12 cellular contexts compared by ENCODE assay signal in the genomic region with DNA sequence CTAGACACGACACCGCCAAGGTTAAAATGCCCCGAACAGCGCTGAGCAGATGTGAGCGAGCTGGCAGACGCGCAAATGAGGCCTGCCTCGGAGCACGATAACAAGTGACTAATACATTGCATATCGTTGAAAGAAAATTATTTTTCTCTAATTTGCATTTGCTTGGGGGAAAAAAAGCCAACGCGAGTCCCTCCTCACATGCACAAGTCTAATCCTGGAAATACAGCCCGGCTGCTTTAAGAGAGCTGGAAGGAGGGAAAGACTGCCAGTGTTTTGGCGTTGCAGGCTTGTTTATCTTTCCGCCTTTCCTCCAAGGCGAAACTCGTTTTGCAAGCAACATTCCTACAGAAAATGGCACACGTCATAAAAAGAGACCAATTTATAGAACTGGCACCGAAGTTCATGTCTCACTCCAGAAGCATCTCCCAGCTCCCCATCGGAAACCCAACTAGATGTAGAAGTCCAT. TPM values are rescaled to one million over a fixed set of nuclear protein-coding genes. Genes with fewer than 3 reads are reported as not detected.
DNase-seq lines count a peak whose midpoint lies in the region; ATAC-seq and TF ChIP-seq lines count a peak whose summit lies in the region.
"Had no signal": no experiment of that assay in that cellular context is flagged by ENCODE, and none has a peak within 500 bp of the region (broad histone marks: within the 10 kb centered on the region; RNA-seq: fewer than 3 reads in every experiment).

No MANE protein-coding gene starts in this region.

- H3K9me3 ChIP-seq in BLaER1 treated with 17β-estradiol and CSF1 and Interleukin-3, amounts not matched to agents 10 nM and 100 nM (replicated peaks in 1 of 11): peaks cover 0 to 10% (median 7%) of the 10 kb centered on the region in 11 experiments; a peak in 7 of 22 replicates
- no peaks in the 10 kb centered on the region for H3K9me3 ChIP-seq in HUES48 (ENCODE audit: control insufficient read depth, insufficient read depth, low read length)

- H3K4me2 ChIP-seq in BLaER1 treated with 17β-estradiol and CSF1 and Interleukin-3, amounts not matched to agents 10 nM and 100 nM: peak overlapping the region in 8 of 11 experiments; percentile 19 to 97 (median 55); a peak in 13 of 22 replicates

- no peak for DNase-seq in central memory CD8-positive, alpha-beta T cell (ENCODE audit: low spot score in 2 of 2)
- no peak for DNase-seq in nephron progenitor cell
- no peak for DNase-seq in CD14-positive monocyte (ENCODE audit: low spot score)
- DNase-seq: NCI-H524; stimulated activated CD4-positive, alpha-beta T cell treated with anti-CD3 and anti-CD28 coated beads, Interleukin-4, amount 100 ng/mL, for 24 hours had no signal

- no peak overlapping the region for H3K9ac ChIP-seq in BLaER1 treated with 17β-estradiol and CSF1 and Interleukin-3, amounts not matched to agents 10 nM and 100 nM
- H3K9ac ChIP-seq in HUES48 (ENCODE audit: low read depth, low read length): no peak overlapping the region

- peaks cover 55 to 100% (median 97%) of the 10 kb centered on the region in 10 experiments for H3K4me1 ChIP-seq in BLaER1 treated with 17β-estradiol and CSF1 and Interleukin-3, amounts not matched to agents 10 nM and 100 nM
- H3K4me1 ChIP-seq in HUES48 (ENCODE audit: control insufficient read depth, insufficient read depth, low read length): peaks cover 76% of the 10 kb centered on the region

- peaks cover 43 to 88% (median 69%) of the 10 kb centered on the region in 11 experiments for H3K27me3 ChIP-seq in BLaER1 treated with 17β-estradiol and CSF1 and Interleukin-3, amounts not matched to agents 10 nM and 100 nM
- peaks cover 45% of the 10 kb centered on the region for H3K27me3 ChIP-seq in HUES48 (ENCODE audit: control insufficient read depth, insufficient read depth, low read length)

- H3K9me3 Mint-ChIP-seq in central memory CD8-positive, alpha-beta T cell: no peaks in the 10 kb centered on the region
- H3K9me3 Mint-ChIP-seq in nephron progenitor cell: peaks cover 13% of the 10 kb centered on the region
- peaks cover 0 to 12% (median 0%) of the 10 kb centered on the region in 7 donors for H3K9me3 Mint-ChIP-seq in CD14-positive monocyte
- H3K9me3 Mint-ChIP-seq: dendritic cell treated with granulocyte-macrophage colony-stimulating factor and Interleukin-4, amounts not matched to agents 40 ng/mL and 50 ng/mL, for 4 days had no signal

- peaks cover 96 to 100% (median 100%) of the 10 kb centered on the region in 11 experiments for H4K20me1 ChIP-seq in BLaER1 treated with 17β-estradiol and CSF1 and Interleukin-3, amounts not matched to agents 10 nM and 100 nM

- no peak overlapping the region for H3K4me3 ChIP-seq in BLaER1 treated with 17β-estradiol and CSF1 and Interleukin-3, amounts not matched to agents 10 nM and 100 nM
- H3K4me3 ChIP-seq in HUES48 (ENCODE audit: low read depth, low read length): peak overlapping the region; percentile 55; the same call in 1 of the 2 replicates
- H3K4me3 ChIP-seq: lung had no signal

- 0 out of 22 replicates have a peak, but pooled peaks cover 0 to 4% (median 0%) of the 10 kb centered on the region in 11 experiments for H3K36me3 ChIP-seq in BLaER1 treated with 17β-estradiol and CSF1 and Interleukin-3, amounts not matched to agents 10 nM and 100 nM
- H3K36me3 ChIP-seq in HUES48 (ENCODE audit: control insufficient read depth, insufficient read depth, low read length): no peaks in the 10 kb centered on the region

- H3K27ac Mint-ChIP-seq in central memory CD8-positive, alpha-beta T cell (ENCODE audit: low read depth): no peak overlapping the region
- no peak overlapping the region for H3K27ac Mint-ChIP-seq in nephron progenitor cell
- H3K27ac Mint-ChIP-seq in CD14-positive monocyte: no peak overlapping the region
- H3K27ac Mint-ChIP-seq: dendritic cell treated with granulocyte-macrophage colony-stimulating factor and Interleukin-4, amounts not matched to agents 40 ng/mL and 50 ng/mL, for 4 days had no signal

- H3K27me3 Mint-ChIP-seq in central memory CD8-positive, alpha-beta T cell: no peaks in the 10 kb centered on the region
- H3K27me3 Mint-ChIP-seq in nephron progenitor cell (ENCODE audit: low read depth, poor library complexity) (peaks cover 59% of the 10 kb centered on the region), CD14-positive monocyte (ENCODE audit: low read depth in 3 of 3) (peaks cover 5 to 68% (median 21%) of the 10 kb centered on the region in 3 donors)

- TF ChIP-seq CTCF in nephron progenitor cell (IDR thresholded peaks at IDR 0.05) (no peak), CD14-positive monocyte (IDR thresholded peaks at IDR 0.05) (no peak)

- H3K4me1 Mint-ChIP-seq in central memory CD8-positive, alpha-beta T cell: peaks cover 43% of the 10 kb centered on the region
- H3K4me1 Mint-ChIP-seq in nephron progenitor cell (peaks cover 86% of the 10 kb centered on the region), CD14-positive monocyte (peaks cover 47% of the 10 kb centered on the region)

- peak overlapping the region; percentile 67 for H3K4me3 Mint-ChIP-seq in central memory CD8-positive, alpha-beta T cell
- H3K4me3 Mint-ChIP-seq in nephron progenitor cell (peak overlapping the region; percentile 62), CD14-positive monocyte (no peak overlapping the region)
- H3K4me3 Mint-ChIP-seq: dendritic cell treated with granulocyte-macrophage colony-stimulating factor and Interleukin-4, amounts not matched to agents 40 ng/mL and 50 ng/mL, for 4 days had no signal

- intact Hi-C loops in CD14-positive monocyte (cut with micrococcal nuclease): loop anchor here in 1 of 2 donors (10.0 kb wide), 1 partner anchor 70 kb away; no protein-coding TSS in a partner anchor

- H3K27ac ChIP-seq in BLaER1 treated with 17β-estradiol and CSF1 and Interleukin-3, amounts not matched to agents 10 nM and 100 nM: no peak overlapping the region
- H3K27ac ChIP-seq in HUES48 (ENCODE audit: low read depth, low read length): no peak overlapping the region

- no peak for ATAC-seq in central memory CD8-positive, alpha-beta T cell (replicated peaks; ENCODE audit: extremely low read depth, poor library complexity, severe bottlenecking)
- no peak for ATAC-seq in GM21526 (IDR thresholded peaks at IDR 0.05; ENCODE audit: low FRiP score, unreplicated experiment)
- ATAC-seq in HG02840 (IDR thresholded peaks at IDR 0.05; ENCODE audit: low FRiP score, unreplicated experiment): no peak
- ATAC-seq in HG03139 (IDR thresholded peaks at IDR 0.05; ENCODE audit: unreplicated experiment): no peak

- H3K36me3 Mint-ChIP-seq in central memory CD8-positive, alpha-beta T cell (ENCODE audit: insufficient read depth): no peaks in the 10 kb centered on the region
- H3K36me3 Mint-ChIP-seq in nephron progenitor cell (ENCODE audit: low read depth) (no peaks in the 10 kb centered on the region), CD14-positive monocyte (peaks cover 8 to 10% of the 10 kb centered on the region in 2 donors)

RNA-seq across cellular contexts. Expression of a gene that starts 12.6 kb away (rescaled TPM):
- polyA plus RNA-seq in CD14-positive monocyte: 1 to 10 TPM; 1.1 to 2.6 TPM

Comparison
In these comparisons a context has a peak if more than half of its experiments do, and no peak if none do; other contexts are left out.
1. H3K4me3 Mint-ChIP-seq: peak in central memory CD8-positive, alpha-beta T cell (single experiment) and nephron progenitor cell (single experiment); none in CD14-positive monocyte (0 of 2).